23 cellular contexts compared by ENCODE assay signal in genomic region chr1:21273743-21274142, GRCh38. TPM values are rescaled to one million over a fixed set of nuclear protein-coding genes. Genes with fewer than 3 reads are reported as not detected.
DNase-seq lines count a peak whose midpoint lies in the region; ATAC-seq, FAIRE-seq and TF ChIP-seq lines count a peak whose summit lies in the region.
"Had no signal": no experiment of that assay in that cellular context is flagged by ENCODE, and none has a peak within 500 bp of the region (broad histone marks: within the 10 kb centered on the region; RNA-seq: fewer than 3 reads in every experiment).

No MANE protein-coding gene starts in this region.

- H3K4ac ChIP-seq in H1 (replicated peaks; ENCODE audit: insufficient read length, low read depth, low read length): no peak overlapping the region

- H3K18ac ChIP-seq in H1 (ENCODE audit: extremely low read depth, low read length): no peak overlapping the region

- POLR2A ChIA-PET in activated CD4-positive, alpha-beta T cell treated with anti-CD3 and anti-CD28 coated beads for 36 hours (lab: Charles Lee): no interaction called here
- POLR2A ChIA-PET in H1 (lab: Charles Lee; ENCODE audit: partially characterized antibody): interaction anchor here (0.6 to 1.4 kb wide), 4 partner anchors 12 to 493 kb away, joined by 3 to 4 read pairs (median 4); no protein-coding TSS in a partner anchor

- no peak for DNase-seq in activated CD4-positive, alpha-beta T cell treated with anti-CD3 and anti-CD28 coated beads for 36 hours
- DNase-seq in activated CD4-positive, alpha-beta T cell treated with anti-CD3 and anti-CD28 coated beads, Interleukin-2, amount 50 U/mL, for 48 hours: no peak
- no peak for DNase-seq in H1 (ENCODE audit: low read depth in 1 of 2, low spot score in 2 of 2)
- no peak for DNase-seq in neural progenitor cell (ENCODE audit: low spot score)
- DNase-seq in thoracic aorta (ENCODE audit: low spot score): no peak
- no peak for DNase-seq in DMS114 treated with DMSO at 0.1 percent for 48 hours (lab: John Stamatoyannopoulos, UW; ENCODE audit: unreplicated experiment)
- DNase-seq in SKM-1 (lab: John Stamatoyannopoulos, UW; ENCODE audit: unreplicated experiment): no peak
- DNase-seq in kidney: no peak
- DNase-seq: 8988T; activated CD8-positive, alpha-beta memory T cell treated with anti-CD3 and anti-CD28 coated beads for 24 hours; activated T-cell treated with anti-CD3 and anti-CD28 coated beads, Interleukin-2, amount 50 U/mL, for 72 hours; COR-L47; DND-41; H7; Karpas-422; NCI-H1694 treated with DMSO at 0.1 percent for 48 hours; NCI-H774; retina; SHP77 treated with DMSO at 0.1 percent for 48 hours; stimulated activated CD4-positive, alpha-beta T cell treated with anti-CD3 and anti-CD28 coated beads, Interleukin-15, amount 100 ng/mL, for 24 hours; transverse colon had no signal

- TF ChIP-seq CTCF in H1 (IDR thresholded peaks at IDR 0.05; ENCODE audit: control extremely low read depth in 1 of 3, insufficient read depth in 1 of 3, low read depth in 1 of 3, low read length in 3 of 3) (no peak), neural progenitor cell (IDR thresholded peaks at IDR 0.05) (no peak), thoracic aorta (IDR thresholded peaks at IDR 0.05) (no peak), kidney (IDR thresholded peaks at IDR 0.05; ENCODE audit: borderline replicate concordance, extremely low read depth, insufficient read depth) (no peak)

- H3K36me3 ChIP-seq in H1 (ENCODE audit: control insufficient read depth in 2 of 4, insufficient read depth in 4 of 4, low read length in 3 of 4) (peaks cover 0 to 6% (median 1%) of the 10 kb centered on the region in 4 experiments; a peak in 3 of 8 replicates), neural progenitor cell (no peaks in the 10 kb centered on the region), thoracic aorta (peaks cover 31% of the 10 kb centered on the region), kidney (ENCODE audit: control insufficient read depth in 1 of 2, insufficient read depth in 2 of 2, low read length in 2 of 2) (peaks cover 0 to 8% of the 10 kb centered on the region in 2 donors)

- H2BK20ac ChIP-seq in H1 (ENCODE audit: low read length): no peak overlapping the region

- H3K79me1 ChIP-seq in H1 (ENCODE audit: low read depth, low read length): no peaks in the 10 kb centered on the region

- no peak overlapping the region for H4K5ac ChIP-seq in H1 (ENCODE audit: insufficient read length, low read depth, low read length)

- H2BK12ac ChIP-seq in H1 (ENCODE audit: low read depth, low read length): no peak overlapping the region

- intact Hi-C loops in activated CD4-positive, alpha-beta T cell treated with anti-CD3 and anti-CD28 coated beads for 36 hours (cut with DNase I, micrococcal nuclease): no loop called here
- intact Hi-C loops in kidney (cut with DNase I): no loop called here

- no peak for TF ChIP-seq RAD21 in H1 (IDR thresholded peaks at IDR 0.05 in 1 of 2, conservative IDR thresholded peaks at IDR 0.05 in 1 of 2; ENCODE audit: low read depth in 2 of 2, low read length in 2 of 2)

- H3K9me3 Mint-ChIP-seq in activated CD4-positive, alpha-beta T cell treated with anti-CD3 and anti-CD28 coated beads for 36 hours (ENCODE audit: low read depth): no peaks in the 10 kb centered on the region
- no peaks in the 10 kb centered on the region for H3K9me3 Mint-ChIP-seq in neural progenitor cell
- H3K9me3 Mint-ChIP-seq: activated naive CD4-positive, alpha-beta T cell treated with anti-CD3 and anti-CD28 coated beads, Interleukin-2, amount 50 U/mL, for 24 hours; activated T-cell treated with anti-CD3 and anti-CD28 coated beads, Interleukin-2, amount 50 U/mL, for 72 hours had no signal

- H3K27me3 ChIP-seq in H1 (replicated peaks in 1 of 4; ENCODE audit: control insufficient read depth in 3 of 4, extremely low read depth in 1 of 4, insufficient read depth in 3 of 4, low read length in 3 of 4) (no peaks in the 10 kb centered on the region), neural progenitor cell (peaks cover 72% of the 10 kb centered on the region), thoracic aorta (replicated peaks; ENCODE audit: insufficient read depth) (no peaks in the 10 kb centered on the region)
- H3K27me3 ChIP-seq: neutrophil, transverse colon had no signal

- H3K9ac ChIP-seq in H1 (replicated peaks in 1 of 4; ENCODE audit: extremely low read depth in 1 of 4, low read depth in 3 of 4, low read length in 3 of 4) (no peak overlapping the region; a peak in 1 of 7 replicates), neural progenitor cell (no peak overlapping the region), kidney (ENCODE audit: low read length in 2 of 2) (no peak overlapping the region)

- peaks cover 0 to 5% (median 2%) of the 10 kb centered on the region in 4 experiments; a peak in 5 of 7 replicates for H3K4me1 ChIP-seq in H1 (replicated peaks in 1 of 4; ENCODE audit: control insufficient read depth in 3 of 4, insufficient read depth in 4 of 4, low read length in 3 of 4)
- peaks cover 16% of the 10 kb centered on the region for H3K4me1 ChIP-seq in neural progenitor cell
- peaks cover 29 to 58% of the 10 kb centered on the region in 2 donors for H3K4me1 ChIP-seq in thoracic aorta (ENCODE audit: control insufficient read depth in 1 of 2, low read depth in 2 of 2)
- H3K4me1 ChIP-seq in kidney (ENCODE audit: control insufficient read depth in 1 of 2, insufficient read depth in 1 of 2, low read depth in 1 of 2, low read length in 2 of 2): peaks cover 19 to 22% of the 10 kb centered on the region in 2 donors

- H2AK5ac ChIP-seq in H1 (ENCODE audit: low read depth, low read length): no peak overlapping the region

- no peak overlapping the region for H2BK5ac ChIP-seq in H1 (ENCODE audit: low read depth, low read length)

- H3K27me3 Mint-ChIP-seq in activated CD4-positive, alpha-beta T cell treated with anti-CD3 and anti-CD28 coated beads for 36 hours: no peaks in the 10 kb centered on the region
- no peaks in the 10 kb centered on the region for H3K27me3 Mint-ChIP-seq in neural progenitor cell (ENCODE audit: insufficient read depth, low read depth)
- H3K27me3 Mint-ChIP-seq: activated naive CD4-positive, alpha-beta T cell treated with anti-CD3 and anti-CD28 coated beads, Interleukin-2, amount 50 U/mL, for 24 hours had no signal

- no peak overlapping the region for H3K14ac ChIP-seq in H1 (ENCODE audit: insufficient read length)

- peaks cover 17% of the 10 kb centered on the region for H3F3A ChIP-seq in neural progenitor cell (ENCODE audit: low read depth)

- H3K23me2 ChIP-seq in H1 (ENCODE audit: low read depth, low read length): no peaks in the 10 kb centered on the region

- ATAC-seq in activated CD4-positive, alpha-beta T cell treated with anti-CD3 and anti-CD28 coated beads for 36 hours: no peak
- ATAC-seq in thoracic aorta (ENCODE audit: insufficient number of reproducible peaks, low FRiP score, low read depth): no peak
- ATAC-seq: activated T-cell treated with anti-CD3 and anti-CD28 coated beads, Interleukin-2, amount 50 U/mL, for 72 hours had no signal

- H3K4me3 ChIP-seq in H1 (ENCODE audit: extremely low read depth in 1 of 4, insufficient read depth in 2 of 4, low read depth in 3 of 4, low read length in 4 of 4): no peak overlapping the region
- no peak overlapping the region for H3K4me3 ChIP-seq in neural progenitor cell
- H3K4me3 ChIP-seq in thoracic aorta: no peak overlapping the region
- H3K4me3 ChIP-seq in kidney (ENCODE audit: low read length in 2 of 2): no peak overlapping the region
- H3K4me3 ChIP-seq: transverse colon had no signal

- no peak for TF ChIP-seq POLR2A in H1 (IDR thresholded peaks at IDR 0.05; ENCODE audit: control extremely low read depth in 1 of 2, low read depth in 2 of 2, low read length in 2 of 2)

- H3K79me2 ChIP-seq in H1 (ENCODE audit: control insufficient read depth in 1 of 2, insufficient read depth in 2 of 2, low read length in 2 of 2): no peaks in the 10 kb centered on the region
- H3K79me2 ChIP-seq in neural progenitor cell (ENCODE audit: low read depth): no peaks in the 10 kb centered on the region

- H3K27ac Mint-ChIP-seq in activated CD4-positive, alpha-beta T cell treated with anti-CD3 and anti-CD28 coated beads for 36 hours: peak overlapping the region; percentile 8
- peak overlapping the region; percentile 9 for H3K27ac Mint-ChIP-seq in neural progenitor cell
- H3K27ac Mint-ChIP-seq: activated naive CD4-positive, alpha-beta T cell treated with anti-CD3 and anti-CD28 coated beads, Interleukin-2, amount 50 U/mL, for 24 hours had no signal

- peaks cover 0 to 3% of the 10 kb centered on the region in 2 experiments for H4K20me1 ChIP-seq in H1 (replicated peaks in 1 of 2; ENCODE audit: control insufficient read depth in 1 of 2, insufficient read depth in 2 of 2, low read length in 2 of 2)
- peaks cover 77% of the 10 kb centered on the region for H4K20me1 ChIP-seq in neural progenitor cell (ENCODE audit: low read depth)

- H2BK15ac ChIP-seq in H1 (ENCODE audit: low read length): no peak overlapping the region

- H3K4me1 Mint-ChIP-seq in activated CD4-positive, alpha-beta T cell treated with anti-CD3 and anti-CD28 coated beads for 36 hours: peaks cover 39% of the 10 kb centered on the region
- H3K4me1 Mint-ChIP-seq in neural progenitor cell: peaks cover 36% of the 10 kb centered on the region

- H4K91ac ChIP-seq in H1 (replicated peaks; ENCODE audit: insufficient read length, low read length): no peak overlapping the region

- no peak for TF ChIP-seq EP300 in H1 (IDR thresholded peaks at IDR 0.05; ENCODE audit: borderline replicate concordance in 1 of 2, low read depth in 2 of 2, low read length in 2 of 2)

- H3K27ac ChIP-seq in H1 (ENCODE audit: low read depth, low read length) (no peak overlapping the region), neural progenitor cell (no peak overlapping the region), thoracic aorta (peak overlapping the region; percentile 15 to 59), kidney (ENCODE audit: low read depth in 2 of 2, low read length in 2 of 2) (no peak overlapping the region)
- H3K27ac ChIP-seq: neutrophil, transverse colon had no signal

- 95% methylated on average over 11 of the region's 11 CpGs; no CpG with 5 or more reads in 1 of the 2 experiments for WGBS in H1 (ENCODE audit: extremely low coverage in 1 of 2, insufficient coverage in 1 of 2, insufficient read length in 1 of 2, insufficient replicate concordance in 2 of 2, low coverage in 1 of 2, low lambda C conversion rate in 2 of 2, missing lambda C conversion rate in 1 of 2), 2 experiments

- peak overlapping the region; percentile 22; the same call in 1 of the 2 replicates for H4K8ac ChIP-seq in H1 (ENCODE audit: extremely low read depth, insufficient read depth, low read length)

- H3K4me2 ChIP-seq in H1 (ENCODE audit: insufficient read depth in 1 of 2, low read depth in 2 of 2, low read length in 2 of 2) (no peak overlapping the region), neural progenitor cell (no peak overlapping the region)

- no peak overlapping the region for H3K23ac ChIP-seq in H1 (ENCODE audit: insufficient read length)

- H3K9me3 ChIP-seq in H1 (ENCODE audit: insufficient read depth in 2 of 2, low read depth in 1 of 2, low read length in 1 of 2) (no peaks in the 10 kb centered on the region), neural progenitor cell (ENCODE audit: low read depth) (no peaks in the 10 kb centered on the region), thoracic aorta (no peaks in the 10 kb centered on the region), kidney (ENCODE audit: control insufficient read depth in 1 of 2, low read length in 2 of 2) (no peaks in the 10 kb centered on the region)
- H3K9me3 ChIP-seq: neutrophil, transverse colon had no signal

- CTCF ChIA-PET in activated CD4-positive, alpha-beta T cell treated with anti-CD3 and anti-CD28 coated beads for 36 hours (lab: Charles Lee): interaction anchor here (2.2 to 6.9 kb wide), 2 partner anchors 18 to 94 kb away, joined by 7 to 77 read pairs; no protein-coding TSS in a partner anchor
- CTCF ChIA-PET in H1 (lab: Charles Lee; ENCODE audit: partially characterized antibody): interaction anchor here (0.7 to 10.3 kb wide), 9 partner anchors 17 to 94 kb away, joined by 3 to 278 read pairs (median 34); no protein-coding TSS in a partner anchor

- no peak overlapping the region for H3K4me3 Mint-ChIP-seq in activated CD4-positive, alpha-beta T cell treated with anti-CD3 and anti-CD28 coated beads for 36 hours
- H3K4me3 Mint-ChIP-seq in neural progenitor cell: no peak overlapping the region
- H3K4me3 Mint-ChIP-seq: activated naive CD4-positive, alpha-beta T cell treated with anti-CD3 and anti-CD28 coated beads, Interleukin-2, amount 50 U/mL, for 24 hours; activated T-cell treated with anti-CD3 and anti-CD28 coated beads, Interleukin-2, amount 50 U/mL, for 72 hours had no signal

- peaks cover 67% of the 10 kb centered on the region for H3K36me3 Mint-ChIP-seq in activated CD4-positive, alpha-beta T cell treated with anti-CD3 and anti-CD28 coated beads for 36 hours (ENCODE audit: low read depth)
- H3K36me3 Mint-ChIP-seq in neural progenitor cell: peaks cover 23% of the 10 kb centered on the region

- no peak overlapping the region for H3K56ac ChIP-seq in H1 (replicated peaks; ENCODE audit: insufficient read length, low read depth, low read length)

- H2BK120ac ChIP-seq in H1 (replicated peaks; ENCODE audit: low read depth, low read length): no peak overlapping the region

- FAIRE-seq in H1 (lab: Jason Lieb, UNC) (no peak), kidney (lab: Jason Lieb, UNC) (no peak)

- H2AFZ ChIP-seq in H1 (ENCODE audit: low read length) (no peak overlapping the region), neural progenitor cell (replicated peaks) (no peak overlapping the region)

RNA-seq across cellular contexts. Expression of gene ECE1, which starts 16.5 kb away (rescaled TPM):
- total RNA-seq in activated CD4-positive, alpha-beta T cell treated with anti-CD3 and anti-CD28 coated beads for 36 hours: 100 to 1,000 TPM; 130 to 162 TPM
- total RNA-seq in H1 (2021; fragmentation: NEBNext Ultra II Directional; extraction: Animal tissue kit (Norgen Biotek cat#: 25700)): 36.8 and 37.1 TPM in 2 replicates
- polyA plus RNA-seq in H1 (2011; rRNA removed): 21.4 and 26.7 TPM in 2 replicates
- polyA plus RNA-seq in H1 (2011; cell fraction: cytosol; rRNA removed): 15.9 TPM
- 24.2 TPM for polyA plus RNA-seq in H1 (2011; cell fraction: nucleus; rRNA removed)
- 23.4 to 31.1 TPM (median 26.4 TPM) in 4 replicates for polyA plus RNA-seq in H1 (2012, experiment 1 of 2)
- 17.3 TPM for polyA plus RNA-seq in H1 (2012, experiment 2 of 2)
- 44.8 TPM for polyA plus RNA-seq in H1 (2013, experiment 1 of 2)
- polyA plus RNA-seq in H1 (2013, experiment 2 of 2): 44.6 TPM
- 23.9 and 27.9 TPM in 2 replicates for polyA minus RNA-seq in H1 (2011; rRNA and poly(A)+ RNA removed)
- 13.4 TPM for polyA minus RNA-seq in H1 (2011; cell fraction: cytosol; rRNA and poly(A)+ RNA removed)
- polyA minus RNA-seq in H1 (2011; cell fraction: nucleus; rRNA and poly(A)+ RNA removed): 12.3 TPM
- 12.5 and 15.2 TPM in 2 replicates for total RNA-seq in neural progenitor cell (ENCODE audit: low replicate concordance)
- total RNA-seq in thoracic aorta: 100 to 1,000 TPM; 103 to 124 TPM
- total RNA-seq in kidney: 128 TPM
- 30.8 TPM for polyA plus RNA-seq in kidney (ENCODE audit: insufficient read depth, low read depth, low replicate concordance)

Comparison
In these comparisons a context has a peak if more than half of its experiments do, and no peak if none do; other contexts are left out.
1. H3K27ac ChIP-seq: peak in thoracic aorta (2 of 2); none in H1 (single experiment), neural progenitor cell (single experiment) and kidney (0 of 2).